In the genomic region with DNA sequence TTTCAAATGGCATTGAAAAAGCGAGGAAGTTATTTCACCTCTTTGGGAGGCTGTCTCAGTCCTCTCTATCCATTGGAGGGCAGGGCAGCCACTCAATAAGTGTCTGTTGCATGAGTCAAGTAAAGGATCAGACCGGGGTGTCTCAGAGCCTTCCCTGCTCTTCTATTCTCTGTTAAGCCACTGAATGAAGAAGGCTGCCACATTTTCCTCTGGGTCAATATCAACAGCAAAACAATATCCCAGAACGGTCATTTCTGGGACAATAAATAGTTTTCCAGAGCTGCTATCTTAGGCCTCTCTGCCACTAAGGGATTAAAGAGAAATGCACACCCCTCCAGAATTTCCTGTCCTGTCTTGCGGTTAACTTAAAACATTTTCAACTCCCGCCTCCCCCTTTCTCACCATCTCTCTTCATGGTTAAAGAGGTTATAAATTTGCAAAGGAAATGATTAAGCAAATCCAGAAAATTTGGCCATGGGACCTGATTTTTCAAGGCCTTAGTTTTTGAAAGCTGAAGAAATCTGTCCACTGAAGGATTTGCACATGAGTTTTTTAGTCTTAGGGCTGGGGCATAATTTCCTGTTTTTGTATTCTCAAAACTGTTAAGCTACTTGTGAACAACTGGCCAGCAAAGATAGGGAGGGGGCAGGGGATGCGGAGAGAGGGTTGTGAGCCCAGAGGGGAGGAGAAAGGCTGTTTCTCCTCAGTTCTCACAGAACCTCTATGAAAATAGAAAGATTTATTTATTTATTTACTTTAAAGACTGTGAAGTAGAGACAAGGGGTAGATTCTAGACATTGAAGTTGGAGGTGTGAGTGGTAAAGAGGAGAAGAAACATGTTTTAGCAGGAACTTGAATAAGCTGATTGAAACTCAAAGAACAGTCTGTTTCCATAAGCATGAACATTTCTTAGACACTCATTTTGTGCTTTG, we compare ENCODE assay signal across 8 cellular contexts.
DNase-seq lines count a peak whose midpoint lies in the region; ATAC-seq and TF ChIP-seq lines count a peak whose summit lies in the region.

No MANE protein-coding gene starts in this region.

- peak overlapping the region; percentile 85 for H3K4me3 Mint-ChIP-seq in natural killer cell

- TF ChIP-seq POLR2A in Peyer's patch (IDR thresholded peaks at IDR 0.05): no peak

- TF ChIP-seq CTCF in Peyer's patch (IDR thresholded peaks at IDR 0.05): no peak
- no peak for TF ChIP-seq CTCF in natural killer cell (IDR thresholded peaks at IDR 0.05)
- TF ChIP-seq CTCF in BE2C (IDR thresholded peaks at IDR 0.05; ENCODE audit: low read depth, low read length): no peak

- intact Hi-C loops in natural killer cell (cut with micrococcal nuclease): no loop called here

- H3K36me3 Mint-ChIP-seq in natural killer cell: no peaks in the 10 kb centered on the region

- DNase-seq in GM04503 (ENCODE audit: low read depth): peak; percentile 83
- DNase-seq in HCEC 1CT: peak; percentile 90
- DNase-seq in Peyer's patch: peak in 2 of 3 donors; percentile 60 to 68
- no peak for DNase-seq in natural killer cell
- DNase-seq in NCI-H1436 treated with DMSO at 0.1 percent for 48 hours (lab: John Stamatoyannopoulos, UW): no peak
- no peak for DNase-seq in retina
- DNase-seq in BE2C: no peak

- peak overlapping the region; percentile 56 to 77 (median 64) for H3K27ac ChIP-seq in Peyer's patch
- peak overlapping the region; percentile 11 for H3K27ac ChIP-seq in duodenal mucosa (ENCODE audit: low read depth, low read length)

- H3K4me1 Mint-ChIP-seq in natural killer cell: peaks cover 63 to 65% of the 10 kb centered on the region in 2 donors

- no peaks in the 10 kb centered on the region for H3K36me3 ChIP-seq in Peyer's patch
- no peaks in the 10 kb centered on the region for H3K36me3 ChIP-seq in duodenal mucosa (ENCODE audit: control insufficient read depth in 1 of 2, insufficient read depth in 2 of 2, low read length in 2 of 2)
- no peaks in the 10 kb centered on the region for H3K36me3 ChIP-seq in BE2C

- H3K27ac Mint-ChIP-seq in natural killer cell: peak overlapping the region; percentile 92 to 94

- H3K4me3 ChIP-seq in Peyer's patch (no peak overlapping the region), duodenal mucosa (ENCODE audit: low read depth in 1 of 2, low read length in 2 of 2) (no peak overlapping the region), BE2C (ENCODE audit: low read depth, low read length) (no peak overlapping the region)

- H3K4me1 ChIP-seq in Peyer's patch (peaks cover 0 to 15% (median 12%) of the 10 kb centered on the region in 4 donors), duodenal mucosa (ENCODE audit: control insufficient read depth in 1 of 2, insufficient read depth in 2 of 2, low read length in 2 of 2) (peaks cover 12 to 19% of the 10 kb centered on the region in 2 donors), BE2C (peaks cover 4% of the 10 kb centered on the region)

- H3K9ac ChIP-seq in duodenal mucosa (ENCODE audit: low read depth in 1 of 2, low read length in 2 of 2): no peak overlapping the region

- no peaks in the 10 kb centered on the region for H3K27me3 Mint-ChIP-seq in natural killer cell (ENCODE audit: low read depth in 2 of 2)

- H3K9me3 Mint-ChIP-seq in natural killer cell: no peaks in the 10 kb centered on the region

- H3K9me3 ChIP-seq in Peyer's patch (no peaks in the 10 kb centered on the region), duodenal mucosa (ENCODE audit: control insufficient read depth in 1 of 2, low read length in 2 of 2) (no peaks in the 10 kb centered on the region), BE2C (no peaks in the 10 kb centered on the region)

- peak; percentile 80 to 84 (median 82) for ATAC-seq in natural killer cell

- H3K27me3 ChIP-seq in Peyer's patch: no peaks in the 10 kb centered on the region
- no peaks in the 10 kb centered on the region for H3K27me3 ChIP-seq in duodenal mucosa (ENCODE audit: control insufficient read depth in 1 of 2, insufficient read depth in 2 of 2, low read length in 2 of 2)
- H3K27me3 ChIP-seq in BE2C: no peaks in the 10 kb centered on the region

Comparison
In these comparisons a context has a peak if more than half of its experiments do, and no peak if none do; other contexts are left out.
1. DNase-seq: peak in GM04503 (single experiment), HCEC 1CT (single experiment) and Peyer's patch (2 of 3); none in natural killer cell (single experiment), NCI-H1436 treated with DMSO at 0.1 percent for 48 hours (single experiment), retina (single experiment) and BE2C (single experiment).